ENCODE assay signal across 9 cellular contexts in the genomic region with DNA sequence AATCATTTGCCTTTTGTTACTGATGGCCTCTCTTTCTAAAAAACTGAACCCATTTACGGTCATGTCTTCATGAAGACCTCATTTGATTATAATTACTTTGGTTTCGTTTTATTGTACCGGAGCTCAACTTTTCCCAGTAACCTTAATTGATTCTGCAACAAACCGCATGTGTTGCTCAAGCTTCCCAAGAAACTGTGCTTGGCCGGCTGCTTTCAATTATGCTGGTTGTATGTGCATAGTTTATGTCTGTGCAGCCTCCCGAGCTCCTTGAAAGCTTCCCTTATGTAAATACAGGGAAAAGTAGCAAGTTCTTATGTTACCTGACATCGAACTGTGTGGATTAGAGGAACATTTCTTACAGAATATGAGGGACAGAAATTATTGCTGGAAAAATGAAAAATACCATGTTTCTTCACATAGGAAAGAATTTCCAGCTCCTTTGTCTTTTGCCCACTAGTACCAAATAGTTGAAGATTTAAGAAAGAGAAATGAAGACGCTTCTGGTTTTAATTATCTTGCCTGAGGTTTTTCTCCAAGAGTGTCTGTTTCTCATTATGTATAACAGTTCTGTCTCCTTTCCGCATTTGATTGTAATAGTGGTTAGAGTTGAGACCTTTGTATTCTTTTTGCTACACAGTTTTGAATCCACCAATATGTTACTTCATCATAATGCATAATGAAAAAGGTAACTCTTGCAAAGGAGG. TPM values are rescaled to one million over a fixed set of nuclear protein-coding genes. Genes with fewer than 3 reads are reported as not detected.
DNase-seq lines count a peak whose midpoint lies in the region; ATAC-seq and TF ChIP-seq lines count a peak whose summit lies in the region.
"Had no signal": no experiment of that assay in that cellular context is flagged by ENCODE, and none has a peak within 500 bp of the region (broad histone marks: within the 10 kb centered on the region; RNA-seq: fewer than 3 reads in every experiment).

No MANE protein-coding gene starts in this region.

- H3K9me3 ChIP-seq in ascending aorta: no peaks in the 10 kb centered on the region
- H3K9me3 ChIP-seq in left ventricle myocardium inferior (replicated peaks): no peaks in the 10 kb centered on the region

- no peak overlapping the region for H3K4me3 Mint-ChIP-seq in activated T-cell treated with anti-CD3 and anti-CD28 coated beads, Interleukin-2, amount 50 U/mL, for 72 hours
- no peak overlapping the region for H3K4me3 Mint-ChIP-seq in activated CD4-positive, alpha-beta memory T cell treated with anti-CD3 and anti-CD28 coated beads, Interleukin-2, amount 10 ng/mL, durations not matched to agents 7 days and 5 days
- no peak overlapping the region for H3K4me3 Mint-ChIP-seq in T-cell
- H3K4me3 Mint-ChIP-seq in progenitor cell of endocrine pancreas (ENCODE audit: low read depth): no peak overlapping the region

- H3K4me3 ChIP-seq in ascending aorta (peak overlapping the region; percentile 41 to 46), left ventricle myocardium inferior (peak overlapping the region; percentile 49), skin epidermis (peak overlapping the region in 5 of 7 experiments; percentile 1 to 31 (median 24))

- peaks cover 42% of the 10 kb centered on the region for H3K27me3 Mint-ChIP-seq in activated T-cell treated with anti-CD3 and anti-CD28 coated beads, Interleukin-2, amount 50 U/mL, for 72 hours (ENCODE audit: low read depth)
- H3K27me3 Mint-ChIP-seq in activated CD4-positive, alpha-beta memory T cell treated with anti-CD3 and anti-CD28 coated beads, Interleukin-2, amount 10 ng/mL, durations not matched to agents 7 days and 5 days: peaks cover 22% of the 10 kb centered on the region
- H3K27me3 Mint-ChIP-seq in T-cell (peaks cover 9 to 16% of the 10 kb centered on the region in 2 donors), progenitor cell of endocrine pancreas (no peaks in the 10 kb centered on the region)

- H3K4me1 ChIP-seq in ascending aorta (no peaks in the 10 kb centered on the region), left ventricle myocardium inferior (peaks cover 19% of the 10 kb centered on the region)

- ATAC-seq in activated T-cell treated with anti-CD3 and anti-CD28 coated beads, Interleukin-2, amount 50 U/mL, for 72 hours (replicated peaks in 1 of 2): no peak
- no peak for ATAC-seq in T-cell (replicated peaks in 1 of 4)

- H3K9me3 Mint-ChIP-seq in activated T-cell treated with anti-CD3 and anti-CD28 coated beads, Interleukin-2, amount 50 U/mL, for 72 hours: no peaks in the 10 kb centered on the region
- no peaks in the 10 kb centered on the region for H3K9me3 Mint-ChIP-seq in activated CD4-positive, alpha-beta memory T cell treated with anti-CD3 and anti-CD28 coated beads, Interleukin-2, amount 10 ng/mL, durations not matched to agents 7 days and 5 days
- H3K9me3 Mint-ChIP-seq in T-cell (no peaks in the 10 kb centered on the region), progenitor cell of endocrine pancreas (ENCODE audit: low read depth) (no peaks in the 10 kb centered on the region)

- no peaks in the 10 kb centered on the region for H3K4me1 Mint-ChIP-seq in activated T-cell treated with anti-CD3 and anti-CD28 coated beads, Interleukin-2, amount 50 U/mL, for 72 hours (ENCODE audit: low read depth)
- H3K4me1 Mint-ChIP-seq in activated CD4-positive, alpha-beta memory T cell treated with anti-CD3 and anti-CD28 coated beads, Interleukin-2, amount 10 ng/mL, durations not matched to agents 7 days and 5 days: no peaks in the 10 kb centered on the region
- H3K4me1 Mint-ChIP-seq in T-cell (no peaks in the 10 kb centered on the region), progenitor cell of endocrine pancreas (ENCODE audit: low read depth) (peaks cover 2% of the 10 kb centered on the region)

- peak; percentile 95 for DNase-seq in GM04504 (ENCODE audit: low read depth)
- no peak for DNase-seq in ascending aorta (ENCODE audit: low spot score in 2 of 2)
- DNase-seq in left ventricle myocardium inferior: no peak
- no peak for DNase-seq in activated T-cell treated with anti-CD3 and anti-CD28 coated beads, Interleukin-2, amount 50 U/mL, for 72 hours
- DNase-seq in activated CD4-positive, alpha-beta memory T cell treated with anti-CD3 and anti-CD28 coated beads, Interleukin-2, amount 10 ng/mL, durations not matched to agents 7 days and 5 days: no peak
- DNase-seq in T-cell: no peak
- DNase-seq in progenitor cell of endocrine pancreas (ENCODE audit: low spot score, unreplicated experiment): no peak
- DNase-seq: small intestine had no signal

- H3K36me3 ChIP-seq in ascending aorta (no peaks in the 10 kb centered on the region), left ventricle myocardium inferior (peaks cover 3% of the 10 kb centered on the region)

- H3K27me3 ChIP-seq in ascending aorta (no peaks in the 10 kb centered on the region), left ventricle myocardium inferior (ENCODE audit: low read depth) (no peaks in the 10 kb centered on the region)

- CTCF ChIA-PET in activated CD4-positive, alpha-beta memory T cell treated with anti-CD3 and anti-CD28 coated beads, Interleukin-2, amount 10 ng/mL, durations not matched to agents 7 days and 5 days (lab: Charles Lee): no interaction called here
- CTCF ChIA-PET in T-cell (lab: Charles Lee): interaction anchor here in 1 of 2 donors (0.6 kb wide), 1 partner anchor 26 kb away, joined by 4 read pairs; no protein-coding TSS in a partner anchor

- H3K27ac ChIP-seq in ascending aorta: no peak overlapping the region
- peak overlapping the region; percentile 36 for H3K27ac ChIP-seq in left ventricle myocardium inferior (replicated peaks)
- H3K27ac ChIP-seq in skin epidermis: peak overlapping the region in 14 of 21 experiments; percentile 12 to 78 (median 38)

- H3K27ac Mint-ChIP-seq in activated T-cell treated with anti-CD3 and anti-CD28 coated beads, Interleukin-2, amount 50 U/mL, for 72 hours: no peak overlapping the region
- H3K27ac Mint-ChIP-seq in activated CD4-positive, alpha-beta memory T cell treated with anti-CD3 and anti-CD28 coated beads, Interleukin-2, amount 10 ng/mL, durations not matched to agents 7 days and 5 days: no peak overlapping the region
- no peak overlapping the region for H3K27ac Mint-ChIP-seq in T-cell
- no peak overlapping the region for H3K27ac Mint-ChIP-seq in progenitor cell of endocrine pancreas

- H3K36me3 Mint-ChIP-seq in activated T-cell treated with anti-CD3 and anti-CD28 coated beads, Interleukin-2, amount 50 U/mL, for 72 hours (ENCODE audit: insufficient read depth in 2 of 2): no peaks in the 10 kb centered on the region
- H3K36me3 Mint-ChIP-seq in activated CD4-positive, alpha-beta memory T cell treated with anti-CD3 and anti-CD28 coated beads, Interleukin-2, amount 10 ng/mL, durations not matched to agents 7 days and 5 days (ENCODE audit: low read depth): no peaks in the 10 kb centered on the region
- H3K36me3 Mint-ChIP-seq in T-cell (no peaks in the 10 kb centered on the region), progenitor cell of endocrine pancreas (ENCODE audit: insufficient read depth) (no peaks in the 10 kb centered on the region)

- POLR2A ChIA-PET in activated CD4-positive, alpha-beta memory T cell treated with anti-CD3 and anti-CD28 coated beads, Interleukin-2, amount 10 ng/mL, durations not matched to agents 7 days and 5 days (lab: Charles Lee): no interaction called here
- POLR2A ChIA-PET in T-cell (lab: Charles Lee): no interaction called here

- intact Hi-C loops in ascending aorta (cut with DNase I) (loop anchor here (5.0 kb wide), 1 partner anchor 41 kb away; no protein-coding TSS in a partner anchor), left ventricle myocardium inferior (cut with micrococcal nuclease) (no loop called here)

- TF ChIP-seq CTCF in ascending aorta (IDR thresholded peaks at IDR 0.05) (no peak), left ventricle myocardium inferior (IDR thresholded peaks at IDR 0.05; ENCODE audit: borderline replicate concordance) (no peak), progenitor cell of endocrine pancreas (IDR thresholded peaks at IDR 0.05; ENCODE audit: unreplicated experiment) (no peak)

RNA-seq across cellular contexts. Expression of gene VCAM1, which starts 2.1 kb away (rescaled TPM):
- 9.8 TPM for total RNA-seq in ascending aorta
- total RNA-seq in left ventricle myocardium inferior: 4.0 TPM
- under 1 TPM; 0.41 to 0.58 TPM for total RNA-seq in activated T-cell treated with anti-CD3 and anti-CD28 coated beads, Interleukin-2, amount 50 U/mL, for 72 hours
- total RNA-seq in activated CD4-positive, alpha-beta memory T cell treated with anti-CD3 and anti-CD28 coated beads, Interleukin-2, amount 10 ng/mL, durations not matched to agents 7 days and 5 days: not detected
- total RNA-seq in T-cell: under 1 TPM in 4 of 5 donors, not detected in 1; 0.12 to 0.36 (median 0.24) TPM
- 0.31 TPM in 1 of 2 replicates, not detected in the other for total RNA-seq in progenitor cell of endocrine pancreas

Comparison
In these comparisons a context has a peak if more than half of its experiments do, and no peak if none do; other contexts are left out.
1. H3K27ac ChIP-seq: peak in left ventricle myocardium inferior (single experiment) and skin epidermis (14 of 21); none in ascending aorta (0 of 2).
2. Peak in every context shown above with its lines, with median percentiles within 50 percentile points of each other: H3K4me3 ChIP-seq.